In genomic region chr18:49988733-49989132, GRCh38 we compare ENCODE assay signal across 18 cellular contexts.
DNase-seq lines count a peak whose midpoint lies in the region; ATAC-seq, FAIRE-seq and TF ChIP-seq lines count a peak whose summit lies in the region.
"Had no signal": no experiment of that assay in that cellular context is flagged by ENCODE, and none has a peak within 500 bp of the region (broad histone marks: within the 10 kb centered on the region; RNA-seq: fewer than 3 reads in every experiment).

No MANE protein-coding gene starts in this region.

- H3K27me3 ChIP-seq in H7 (ENCODE audit: control insufficient read depth, insufficient read depth, low read length), result no peaks in the 10 kb centered on the region
- H3K27me3 ChIP-seq in Loucy (ENCODE audit: insufficient read depth, low read length, poor library complexity, severe bottlenecking), result no peaks in the 10 kb centered on the region
- H3K27me3 ChIP-seq in mesendoderm (ENCODE audit: insufficient read depth, low read length, poor library complexity), result no peaks in the 10 kb centered on the region
- H3K27me3 ChIP-seq: Peyer's patch had no signal

- no peak overlapping the region for H3K4me3 ChIP-seq in H7 (ENCODE audit: insufficient read depth, low read depth, low read length)
- H3K4me3 ChIP-seq in Loucy (ENCODE audit: low read length, poor library complexity, severe bottlenecking), result no peak overlapping the region
- no peak overlapping the region for H3K4me3 ChIP-seq in mesendoderm (ENCODE audit: low read length)
- H3K4me3 ChIP-seq in kidney (ENCODE audit: low read length in 2 of 2), result no peak overlapping the region
- H3K4me3 ChIP-seq: Peyer's patch had no signal

- H3K79me1 ChIP-seq in mesendoderm (ENCODE audit: low read length), result no peaks in the 10 kb centered on the region

- H2BK15ac ChIP-seq in mesendoderm (replicated peaks; ENCODE audit: low read depth), result no peak overlapping the region

- no peaks in the 10 kb centered on the region for H3F3A ChIP-seq in Loucy (ENCODE audit: low read depth)

- H4K20me1 ChIP-seq in Loucy (ENCODE audit: insufficient read depth, low read length, poor library complexity, severe bottlenecking), result no peaks in the 10 kb centered on the region

- H3K9me3 ChIP-seq in Loucy (ENCODE audit: insufficient read depth, low read depth, low read length), result no peaks in the 10 kb centered on the region
- no peaks in the 10 kb centered on the region for H3K9me3 ChIP-seq in kidney (ENCODE audit: control insufficient read depth in 1 of 2, low read length in 2 of 2)
- H3K9me3 ChIP-seq: Peyer's patch had no signal

- FAIRE-seq in kidney (lab: Jason Lieb, UNC), result no peak
- FAIRE-seq: GM12891 had no signal

- H4K5ac ChIP-seq in mesendoderm (ENCODE audit: low read length), result no peak overlapping the region

- H3K9ac ChIP-seq in Loucy (ENCODE audit: low read depth, low read length, poor library complexity, severe bottlenecking), result peak overlapping the region; percentile 26
- H3K9ac ChIP-seq in mesendoderm (ENCODE audit: low read length), result no peak overlapping the region
- no peak overlapping the region for H3K9ac ChIP-seq in kidney (ENCODE audit: low read length in 2 of 2)

- TF ChIP-seq CTCF in Loucy (conservative IDR thresholded peaks at IDR 0.05; ENCODE audit: low read length) (no peak), kidney (IDR thresholded peaks at IDR 0.05; ENCODE audit: borderline replicate concordance, extremely low read depth, insufficient read depth) (no peak)

- intact Hi-C loops in left ventricle myocardium superior (cut with micrococcal nuclease), result no loop called here
- intact Hi-C loops in kidney (cut with DNase I), result no loop called here

- peak; percentile 84 for ATAC-seq in left ventricle myocardium superior

- H3K4ac ChIP-seq in mesendoderm (ENCODE audit: low read depth, low read length), result no peak overlapping the region

- peaks cover 41% of the 10 kb centered on the region for H3K4me1 ChIP-seq in Loucy (ENCODE audit: insufficient read depth, low read length, poor library complexity, severe bottlenecking)
- H3K4me1 ChIP-seq in mesendoderm (ENCODE audit: control insufficient read depth, low read depth, low read length), result peaks cover 4% of the 10 kb centered on the region
- peaks cover 0 to 5% of the 10 kb centered on the region in 2 donors for H3K4me1 ChIP-seq in kidney (ENCODE audit: control insufficient read depth in 1 of 2, insufficient read depth in 1 of 2, low read depth in 1 of 2, low read length in 2 of 2)
- H3K4me1 ChIP-seq: Peyer's patch had no signal

- H3K9me2 ChIP-seq in Loucy (replicated peaks; ENCODE audit: low read depth, low read length), result no peaks in the 10 kb centered on the region

- H3K36me3 ChIP-seq in H7 (replicated peaks; ENCODE audit: control insufficient read depth, insufficient read depth, low read length), result no peaks in the 10 kb centered on the region
- no peaks in the 10 kb centered on the region for H3K36me3 ChIP-seq in Loucy (ENCODE audit: insufficient read depth, low read length)
- no peaks in the 10 kb centered on the region for H3K36me3 ChIP-seq in mesendoderm (ENCODE audit: control insufficient read depth, insufficient read depth, low read length)
- peaks cover 0 to 3% of the 10 kb centered on the region in 2 donors for H3K36me3 ChIP-seq in kidney (ENCODE audit: control insufficient read depth in 1 of 2, insufficient read depth in 2 of 2, low read length in 2 of 2)

- DNase-seq in H7, result peak; percentile 27
- DNase-seq in left ventricle myocardium superior, result no peak
- no peak for DNase-seq in mesendoderm
- no peak for DNase-seq in kidney
- no peak for DNase-seq in NCI-H187 (lab: John Stamatoyannopoulos, UW)
- no peak for DNase-seq in NCI-H774 (lab: John Stamatoyannopoulos, UW)
- DNase-seq: Calu3; CD8-positive, alpha-beta memory T cell; DMS153; MM.1S; NCI-H1048; NCI-H1417 treated with DMSO at 0.1 percent for 48 hours; NCI-H1930; NCI-H2227 treated with DMSO at 0.1 percent for 48 hours; NCI-H510A; Peyer's patch had no signal

- H3K4me2 ChIP-seq in Loucy (ENCODE audit: low read depth, low read length, poor library complexity, severe bottlenecking), result peak overlapping the region; percentile 50
- no peak overlapping the region for H3K4me2 ChIP-seq in mesendoderm (ENCODE audit: low read length)

- no peak overlapping the region for H3K23ac ChIP-seq in mesendoderm (ENCODE audit: low read length)

- no CpG with 5 or more reads among the region's 2 CpGs for WGBS in mesendoderm (ENCODE audit: extremely low coverage, insufficient coverage, low lambda C conversion rate)

- no peak overlapping the region for H4K8ac ChIP-seq in mesendoderm (ENCODE audit: low read depth, low read length)

- H2AK5ac ChIP-seq in mesendoderm (ENCODE audit: low read length), result no peak overlapping the region

- H3K18ac ChIP-seq in mesendoderm (ENCODE audit: low read length), result no peak overlapping the region

- no peak overlapping the region for H2BK5ac ChIP-seq in mesendoderm (ENCODE audit: low read length)

- H3K56ac ChIP-seq in mesendoderm (ENCODE audit: low read length), result peak overlapping the region; percentile 27

- H2AFZ ChIP-seq in Loucy (ENCODE audit: low read length), result no peak overlapping the region; the same call in 1 of the 2 replicates

- H3K27ac ChIP-seq in mesendoderm (ENCODE audit: low read depth, low read length) (no peak overlapping the region), kidney (ENCODE audit: low read depth in 2 of 2, low read length in 2 of 2) (no peak overlapping the region)
- H3K27ac ChIP-seq: Peyer's patch had no signal

- no peak overlapping the region for H2BK120ac ChIP-seq in mesendoderm (ENCODE audit: low read depth, low read length)

- no peaks in the 10 kb centered on the region for H3K79me2 ChIP-seq in Loucy (ENCODE audit: insufficient read depth, low read length)
- no peaks in the 10 kb centered on the region for H3K79me2 ChIP-seq in mesendoderm (ENCODE audit: control insufficient read depth, insufficient read depth, low read length)
